Comparison of ENCODE assay signal across 10 cellular contexts in genomic region chr9:4936823-4937222, GRCh38. TPM values are rescaled to one million over a fixed set of nuclear protein-coding genes. Genes with fewer than 3 reads are reported as not detected.
DNase-seq lines count a peak whose midpoint lies in the region; ATAC-seq, FAIRE-seq and TF ChIP-seq lines count a peak whose summit lies in the region.
"Had no signal": no experiment of that assay in that cellular context is flagged by ENCODE, and none has a peak within 500 bp of the region (broad histone marks: within the 10 kb centered on the region; RNA-seq: fewer than 3 reads in every experiment).

No MANE protein-coding gene starts in this region.

- H3K4me3 ChIP-seq in left ventricle myocardium inferior, result no peak overlapping the region
- H3K4me3 ChIP-seq in subcutaneous abdominal adipose tissue (ENCODE audit: low read depth in 1 of 5, low read length in 5 of 5), result peak overlapping the region in 1 of 5 donors; percentile 6

- peaks cover 40 to 45% (median 43%) of the 10 kb centered on the region in 3 donors for H3K4me1 Mint-ChIP-seq in T-cell

- no peaks in the 10 kb centered on the region for H3K36me3 Mint-ChIP-seq in T-cell

- H3K4me1 ChIP-seq in left ventricle myocardium inferior (peaks cover 50% of the 10 kb centered on the region), subcutaneous abdominal adipose tissue (ENCODE audit: control insufficient read depth in 5 of 5, insufficient read depth in 5 of 5, low read length in 5 of 5) (peaks cover 0 to 43% (median 26%) of the 10 kb centered on the region in 5 donors)
- H3K4me1 ChIP-seq: BE2C had no signal

- H3K4me3 Mint-ChIP-seq in T-cell, result peak overlapping the region in 2 of 3 donors; percentile 6 to 47

- ATAC-seq in Right ventricle myocardium superior (ENCODE audit: poor library complexity) (no peak), HG02763 (IDR thresholded peaks at IDR 0.05; ENCODE audit: unreplicated experiment) (peak; percentile 48), T-cell (replicated peaks in 1 of 4) (no peak)

- no peak for DNase-seq in left ventricle myocardium inferior
- no peak for DNase-seq in Right ventricle myocardium superior
- DNase-seq in T-cell, result no peak
- DNase-seq in NCI-H345 (lab: John Stamatoyannopoulos, UW), result no peak
- no peak for DNase-seq in kidney glomerular epithelial cell (lab: John Stamatoyannopoulos, UW)
- DNase-seq in HTR-8/SVneo (ENCODE audit: insufficient read length, low spot score), result no peak
- DNase-seq: BE2C, glutamatergic neuron had no signal

- no peaks in the 10 kb centered on the region for H3K27me3 Mint-ChIP-seq in T-cell

- H3K9me3 Mint-ChIP-seq in T-cell, result no peaks in the 10 kb centered on the region

- CTCF ChIA-PET in T-cell (lab: Charles Lee), result no interaction called here

- H3K9me3 ChIP-seq in left ventricle myocardium inferior (replicated peaks) (no peaks in the 10 kb centered on the region), subcutaneous abdominal adipose tissue (ENCODE audit: control insufficient read depth in 5 of 5, low read length in 5 of 5) (no peaks in the 10 kb centered on the region)
- H3K9me3 ChIP-seq: BE2C had no signal

- FAIRE-seq in HTR-8/SVneo (lab: Jason Lieb, UNC), result no peak

- H3K36me3 ChIP-seq in left ventricle myocardium inferior, result no peaks in the 10 kb centered on the region
- H3K36me3 ChIP-seq in subcutaneous abdominal adipose tissue (ENCODE audit: control insufficient read depth in 5 of 5, insufficient read depth in 5 of 5, low read length in 5 of 5), result no peaks in the 10 kb centered on the region
- H3K36me3 ChIP-seq: BE2C had no signal

- H3K27me3 ChIP-seq in left ventricle myocardium inferior (ENCODE audit: low read depth), result no peaks in the 10 kb centered on the region
- H3K27me3 ChIP-seq in subcutaneous abdominal adipose tissue (ENCODE audit: control insufficient read depth in 5 of 5, insufficient read depth in 4 of 5, low read length in 5 of 5), result no peaks in the 10 kb centered on the region
- H3K27me3 ChIP-seq: BE2C had no signal

- TF ChIP-seq CTCF in left ventricle myocardium inferior (IDR thresholded peaks at IDR 0.05; ENCODE audit: borderline replicate concordance), result no peak

- peak overlapping the region; percentile 55 for H3K27ac ChIP-seq in left ventricle myocardium inferior (replicated peaks)
- H3K27ac ChIP-seq in subcutaneous abdominal adipose tissue (ENCODE audit: low read depth, low read length), result peak overlapping the region; percentile 20

- POLR2A ChIA-PET in T-cell (lab: Charles Lee), result no interaction called here

- no peak overlapping the region for H3K9ac ChIP-seq in subcutaneous abdominal adipose tissue (ENCODE audit: low read length in 5 of 5)

- intact Hi-C loops in left ventricle myocardium inferior (cut with micrococcal nuclease) (no loop called here), Right ventricle myocardium superior (cut with DNase I) (no loop called here)

- peak overlapping the region; percentile 49 to 78 for H3K27ac Mint-ChIP-seq in T-cell

RNA-seq across cellular contexts. Expression of gene JAK2, which starts 48.2 kb away (rescaled TPM):
- 28.7 TPM for total RNA-seq in left ventricle myocardium inferior
- 12.7 TPM for total RNA-seq in Right ventricle myocardium superior
- total RNA-seq in T-cell, result 10 to 100 TPM; 12.6 to 16.2 (median 15.0) TPM
